Comparison of ENCODE assay signal across 29 cellular contexts in genomic region chr1:25649505-25650218, GRCh38. TPM values are rescaled to one million over a fixed set of nuclear protein-coding genes. Genes with fewer than 3 reads are reported as not detected.
DNase-seq lines count a peak whose midpoint lies in the region; ATAC-seq and TF ChIP-seq lines count a peak whose summit lies in the region.
"Had no signal": no experiment of that assay in that cellular context is flagged by ENCODE, and none has a peak within 500 bp of the region (broad histone marks: within the 10 kb centered on the region; RNA-seq: fewer than 3 reads in every experiment).

No MANE protein-coding gene starts in this region.

- peaks cover 39% of the 10 kb centered on the region for H3K4me1 Mint-ChIP-seq in activated CD4-positive, alpha-beta T cell treated with anti-CD3 and anti-CD28 coated beads, Interleukin-2, amount 10 ng/mL, durations not matched to agents 7 days and 5 days
- H3K4me1 Mint-ChIP-seq in brain = peaks cover 38% of the 10 kb centered on the region
- peaks cover 25 to 94% (median 85%) of the 10 kb centered on the region in 7 donors for H3K4me1 Mint-ChIP-seq in naive thymus-derived CD4-positive, alpha-beta T cell

- no peak for TF ChIP-seq POLR2A in testis (IDR thresholded peaks at IDR 0.05)

- H3K36me3 Mint-ChIP-seq in activated CD4-positive, alpha-beta T cell treated with anti-CD3 and anti-CD28 coated beads, Interleukin-2, amount 10 ng/mL, durations not matched to agents 7 days and 5 days (ENCODE audit: low read depth) = peaks cover 35% of the 10 kb centered on the region
- no peaks in the 10 kb centered on the region for H3K36me3 Mint-ChIP-seq in brain
- H3K36me3 Mint-ChIP-seq in naive thymus-derived CD4-positive, alpha-beta T cell = peaks cover 0 to 24% (median 10%) of the 10 kb centered on the region in 5 donors
- H3K36me3 Mint-ChIP-seq: neural progenitor cell had no signal

- no peak for ATAC-seq in naive thymus-derived CD4-positive, alpha-beta T cell
- no peak for ATAC-seq in GM21717 (IDR thresholded peaks at IDR 0.05; ENCODE audit: unreplicated experiment)
- ATAC-seq in HG02678 (IDR thresholded peaks at IDR 0.05; ENCODE audit: unreplicated experiment) = no peak
- ATAC-seq: activated T-helper 17 cell treated with anti-CD3 and anti-CD28 coated beads, Interleukin-2, amount 50 U/mL, for 72 hours; body of pancreas; left cardiac atrium had no signal

- TF ChIP-seq CTCF in brain (conservative IDR thresholded peaks at IDR 0.05) = no peak
- no peak for TF ChIP-seq CTCF in testis (IDR thresholded peaks at IDR 0.05)

- H3K4me3 Mint-ChIP-seq in activated CD4-positive, alpha-beta T cell treated with anti-CD3 and anti-CD28 coated beads, Interleukin-2, amount 10 ng/mL, durations not matched to agents 7 days and 5 days = no peak overlapping the region
- no peak overlapping the region for H3K4me3 Mint-ChIP-seq in brain
- H3K4me3 Mint-ChIP-seq in naive thymus-derived CD4-positive, alpha-beta T cell = peak overlapping the region in 1 of 10 donors; percentile 40
- H3K4me3 Mint-ChIP-seq: activated T-helper 17 cell treated with anti-CD3 and anti-CD28 coated beads, Interleukin-2, amount 50 U/mL, for 72 hours; neural progenitor cell had no signal

- no peak overlapping the region for H3K27ac ChIP-seq in naive thymus-derived CD4-positive, alpha-beta T cell (ENCODE audit: low read depth, low read length)
- no peak overlapping the region for H3K27ac ChIP-seq in testis
- H3K27ac ChIP-seq: body of pancreas, C4-2B, neural progenitor cell, PC-9, right lobe of liver, SK-N-MC, upper lobe of left lung had no signal

- H3K36me3 ChIP-seq in naive thymus-derived CD4-positive, alpha-beta T cell (ENCODE audit: control insufficient read depth in 2 of 3, insufficient read depth in 3 of 3, low read length in 3 of 3) = peaks cover 0 to 65% (median 11%) of the 10 kb centered on the region in 3 experiments
- H3K36me3 ChIP-seq in testis (ENCODE audit: low read depth, missing control alignments) = no peaks in the 10 kb centered on the region
- H3K36me3 ChIP-seq: neural progenitor cell, right lobe of liver had no signal

- DNase-seq in activated CD4-positive, alpha-beta T cell treated with anti-CD3 and anti-CD28 coated beads, Interleukin-2, amount 10 ng/mL, durations not matched to agents 7 days and 5 days = no peak
- no peak for DNase-seq in activated CD4-positive, alpha-beta T cell treated with anti-CD3 and anti-CD28 coated beads for 48 hours
- DNase-seq in naive thymus-derived CD4-positive, alpha-beta T cell = no peak
- peak; percentile 7 for DNase-seq in testis
- DNase-seq in CD1c-positive myeloid dendritic cell (ENCODE audit: extremely low spot score) = no peak
- DNase-seq: activated naive CD4-positive, alpha-beta T cell treated with anti-CD3 and anti-CD28 coated beads, Interleukin-2, amount 50 U/mL, for 16 hours; body of pancreas; DND-41; hippocampal formation; IMR-90; left cardiac atrium; MV-4-11; NCI-H1436 treated with DMSO at 0.1 percent for 48 hours; NCI-H2081 treated with DMSO at 0.1 percent for 48 hours; NCI-H2227 treated with DMSO at 0.1 percent for 48 hours; NCI-H526 treated with DMSO at 0.1 percent for 48 hours; PC-9; right lobe of liver; stimulated activated CD4-positive, alpha-beta T cell treated with anti-CD3 and anti-CD28 coated beads, Interleukin-12 subunit alpha, Interleukin-12 subunit beta, amount 100 ng/mL, for 4 hours; stimulated activated CD4-positive, alpha-beta T cell treated with anti-CD3 and anti-CD28 coated beads, Interleukin-4, amount 100 ng/mL, for 1 hour; T-helper 2 cell; upper lobe of left lung had no signal

- no peaks in the 10 kb centered on the region for H3K9me3 Mint-ChIP-seq in activated CD4-positive, alpha-beta T cell treated with anti-CD3 and anti-CD28 coated beads, Interleukin-2, amount 10 ng/mL, durations not matched to agents 7 days and 5 days
- H3K9me3 Mint-ChIP-seq in brain = peaks cover 0 to 3% (median 0%) of the 10 kb centered on the region in 5 experiments
- H3K9me3 Mint-ChIP-seq in naive thymus-derived CD4-positive, alpha-beta T cell = no peaks in the 10 kb centered on the region
- H3K9me3 Mint-ChIP-seq: activated T-helper 17 cell treated with anti-CD3 and anti-CD28 coated beads, Interleukin-2, amount 50 U/mL, for 72 hours; neural progenitor cell had no signal

- no peak overlapping the region for H3K4me3 ChIP-seq in naive thymus-derived CD4-positive, alpha-beta T cell (ENCODE audit: low read length)
- no peak overlapping the region for H3K4me3 ChIP-seq in testis
- H3K4me3 ChIP-seq: body of pancreas, neural progenitor cell, PC-9, right lobe of liver, SK-N-MC, upper lobe of left lung had no signal

- CTCF ChIA-PET in activated CD4-positive, alpha-beta T cell treated with anti-CD3 and anti-CD28 coated beads, Interleukin-2, amount 10 ng/mL, durations not matched to agents 7 days and 5 days (lab: Charles Lee) = interaction anchor here (0.9 kb wide), 1 partner anchor 26 kb away, joined by 3 read pairs; no protein-coding TSS in a partner anchor
- CTCF ChIA-PET in naive thymus-derived CD4-positive, alpha-beta T cell (lab: Charles Lee) = interaction anchor here (0.9 kb wide), 1 partner anchor 170 kb away, joined by 3 read pairs; the partner anchor contains the start of gene MTFR1L

- 80 to 94% methylated on average over 9 to 10 of the region's 10 CpGs for WGBS in testis, 2 donors

- H3K27me3 Mint-ChIP-seq in activated CD4-positive, alpha-beta T cell treated with anti-CD3 and anti-CD28 coated beads, Interleukin-2, amount 10 ng/mL, durations not matched to agents 7 days and 5 days = peaks cover 24% of the 10 kb centered on the region
- H3K27me3 Mint-ChIP-seq in brain = peaks cover 6% of the 10 kb centered on the region
- H3K27me3 Mint-ChIP-seq in naive thymus-derived CD4-positive, alpha-beta T cell = peaks cover 0 to 78% (median 0%) of the 10 kb centered on the region in 5 donors
- H3K27me3 Mint-ChIP-seq: activated T-helper 17 cell treated with anti-CD3 and anti-CD28 coated beads, Interleukin-2, amount 50 U/mL, for 72 hours had no signal

- H3K27ac Mint-ChIP-seq in activated CD4-positive, alpha-beta T cell treated with anti-CD3 and anti-CD28 coated beads, Interleukin-2, amount 10 ng/mL, durations not matched to agents 7 days and 5 days = peak overlapping the region; percentile 5
- H3K27ac Mint-ChIP-seq in brain = peak overlapping the region in 4 of 5 experiments; percentile 9 to 89 (median 61)
- H3K27ac Mint-ChIP-seq in naive thymus-derived CD4-positive, alpha-beta T cell = peak overlapping the region in 8 of 9 donors; percentile 58 to 92 (median 80)
- H3K27ac Mint-ChIP-seq: activated T-helper 17 cell treated with anti-CD3 and anti-CD28 coated beads, Interleukin-2, amount 50 U/mL, for 72 hours had no signal

- intact Hi-C loops in naive thymus-derived CD4-positive, alpha-beta T cell (cut with micrococcal nuclease) = no loop called here
- intact Hi-C loops in testis (cut with DNase I; ENCODE audit: low total_unique reads) = no loop called here

- no peaks in the 10 kb centered on the region for H3K27me3 ChIP-seq in naive thymus-derived CD4-positive, alpha-beta T cell (ENCODE audit: control insufficient read depth in 2 of 2, insufficient read depth in 2 of 2, low read length in 2 of 2)
- H3K27me3 ChIP-seq in testis = no peaks in the 10 kb centered on the region
- H3K27me3 ChIP-seq: body of pancreas, neural progenitor cell, right lobe of liver, upper lobe of left lung had no signal

- no peaks in the 10 kb centered on the region for H3K9me3 ChIP-seq in naive thymus-derived CD4-positive, alpha-beta T cell (ENCODE audit: control insufficient read depth in 2 of 3, low read length in 3 of 3)
- H3K9me3 ChIP-seq in testis = no peaks in the 10 kb centered on the region
- H3K9me3 ChIP-seq: body of pancreas, right lobe of liver, upper lobe of left lung had no signal

- POLR2A ChIA-PET in activated CD4-positive, alpha-beta T cell treated with anti-CD3 and anti-CD28 coated beads, Interleukin-2, amount 10 ng/mL, durations not matched to agents 7 days and 5 days (lab: Charles Lee) = no interaction called here
- POLR2A ChIA-PET in naive thymus-derived CD4-positive, alpha-beta T cell (lab: Charles Lee) = interaction anchor here (1.2 kb wide), 1 partner anchor 17 kb away, joined by 3 read pairs; no protein-coding TSS in a partner anchor

- peaks cover 0 to 71% of the 10 kb centered on the region in 2 donors for H3K4me1 ChIP-seq in naive thymus-derived CD4-positive, alpha-beta T cell (ENCODE audit: control insufficient read depth in 2 of 2, insufficient read depth in 2 of 2, low read length in 2 of 2)
- H3K4me1 ChIP-seq in testis = no peaks in the 10 kb centered on the region
- H3K4me1 ChIP-seq: body of pancreas had no signal

RNA-seq across cellular contexts. Expression of gene MAN1C1, which starts 33.1 kb away (rescaled TPM):
- 10 to 100 TPM; 28.9 to 31.1 TPM for total RNA-seq in activated CD4-positive, alpha-beta T cell treated with anti-CD3 and anti-CD28 coated beads, Interleukin-2, amount 10 ng/mL, durations not matched to agents 7 days and 5 days
- polyA plus RNA-seq in brain (ENCODE audit: insufficient read depth, low read depth, low replicate concordance) (56.4 TPM), testis (ENCODE audit: insufficient read depth, low read depth, low replicate concordance) (14.8 TPM)
- total RNA-seq in naive thymus-derived CD4-positive, alpha-beta T cell = 10 to 100 TPM; 28.8 to 85.5 (median 69.9) TPM
- 10 to 100 TPM; 16.0 to 30.4 TPM for polyA plus RNA-seq in naive thymus-derived CD4-positive, alpha-beta T cell
- total RNA-seq in testis = 10 to 100 TPM; 12.8 to 21.1 TPM

Comparison
In these comparisons a context has a peak if more than half of its experiments do, and no peak if none do; other contexts are left out.
1. H3K27ac Mint-ChIP-seq: peak in every context shown above with its lines; median percentile 80 in naive thymus-derived CD4-positive, alpha-beta T cell; 61 in brain; 5 in activated CD4-positive, alpha-beta T cell treated with anti-CD3 and anti-CD28 coated beads, Interleukin-2, amount 10 ng/mL, durations not matched to agents 7 days and 5 days.